Comparison of ENCODE assay signal across 8 cellular contexts in the genomic region with DNA sequence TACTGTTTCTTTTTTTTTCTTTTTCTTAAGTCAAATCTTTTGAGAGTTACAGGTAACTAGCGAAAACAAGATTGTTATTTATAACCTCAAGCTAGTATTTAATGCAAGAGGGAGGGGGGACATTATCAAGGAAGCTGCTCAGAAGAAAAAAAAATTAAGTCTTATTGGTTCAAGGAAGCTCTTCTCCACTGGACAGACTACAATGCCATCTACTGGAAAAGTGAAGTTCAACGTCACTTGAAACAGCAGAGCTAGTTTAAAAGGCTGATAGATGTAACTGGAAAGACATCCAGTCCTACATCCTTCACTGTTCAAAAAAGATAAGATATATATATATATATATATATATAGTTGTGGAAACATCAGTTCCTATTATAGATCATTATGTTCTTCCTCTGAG.
A peak's percentile ranks its signal among the peaks of the same experiment; 100 is the strongest.
DNase-seq lines count a peak whose midpoint lies in the region; ATAC-seq, FAIRE-seq and TF ChIP-seq lines count a peak whose summit lies in the region.

No MANE protein-coding gene starts in this region.

- TF ChIP-seq POLR2A in ovary (IDR thresholded peaks at IDR 0.05), result no peak

- no peak for DNase-seq in D721Med (ENCODE audit: insufficient read length, low spot score)
- peak; percentile 57 for DNase-seq in Jurkat, Clone E6-1 (ENCODE audit: low read depth, low spot score)
- DNase-seq in Panc1 (ENCODE audit: low read depth, low spot score), result peak; percentile 32
- DNase-seq in epithelial cell of prostate (ENCODE audit: low read depth, low spot score), result peak; percentile 31
- DNase-seq in ovary, result no peak
- DNase-seq in activated T-helper 1 cell treated with anti-CD3 and anti-CD28 coated beads, Interleukin-12 subunit alpha, Interleukin-12 subunit beta, Interleukin-2, Interleukin-4 antibody, amounts not matched to agents 30 ng/mL and 10 ng/mL and 1 ng/mL, durations not matched to agents 14 hours and 24 hours and 36 hours (ENCODE audit: low spot score), result no peak
- DNase-seq in activated CD4-positive, alpha-beta T cell treated with anti-CD3 and anti-CD28 coated beads, Interleukin-2, amount 50 U/mL, for 4 hours, result no peak
- no peak for DNase-seq in activated CD8-positive, alpha-beta T cell treated with anti-CD3 and anti-CD28 coated beads for 36 hours

- H3K4me1 ChIP-seq in Panc1 (ENCODE audit: control insufficient read depth, insufficient read depth, low read length) (no peaks in the 10 kb centered on the region), ovary (ENCODE audit: insufficient read depth) (no peaks in the 10 kb centered on the region)

- POLR2A ChIA-PET in Panc1 (lab: Charles Lee), result no interaction called here
- POLR2A ChIA-PET in activated CD8-positive, alpha-beta T cell treated with anti-CD3 and anti-CD28 coated beads for 36 hours (lab: Charles Lee), result no interaction called here

- H3K27ac ChIP-seq in Panc1 (ENCODE audit: low read length) (no peak overlapping the region), epithelial cell of prostate (no peak overlapping the region), ovary (no peak overlapping the region)

- CTCF ChIA-PET in Panc1 (lab: Charles Lee), result interaction anchor here (0.7 to 0.8 kb wide), 2 partner anchors 166 to 593 kb away, joined by 3 read pairs; no protein-coding TSS in a partner anchor
- CTCF ChIA-PET in activated CD8-positive, alpha-beta T cell treated with anti-CD3 and anti-CD28 coated beads for 36 hours (lab: Charles Lee), result interaction anchor here (0.6 to 1.4 kb wide), 5 partner anchors 79 to 1379 kb away, joined by 3 to 5 read pairs (median 3); no protein-coding TSS in a partner anchor

- no peak overlapping the region for H3K27ac Mint-ChIP-seq in activated T-helper 1 cell treated with anti-CD3 and anti-CD28 coated beads, Interleukin-12 subunit alpha, Interleukin-12 subunit beta, Interleukin-2, Interleukin-4 antibody, amounts not matched to agents 30 ng/mL and 10 ng/mL and 1 ng/mL, durations not matched to agents 14 hours and 24 hours and 36 hours
- H3K27ac Mint-ChIP-seq in activated CD8-positive, alpha-beta T cell treated with anti-CD3 and anti-CD28 coated beads for 36 hours, result no peak overlapping the region

- H3K9me3 ChIP-seq in Panc1 (ENCODE audit: control insufficient read depth, insufficient read depth, low read depth, low read length) (no peaks in the 10 kb centered on the region), ovary (no peaks in the 10 kb centered on the region)

- H3K27me3 ChIP-seq in Panc1 (ENCODE audit: control insufficient read depth, insufficient read depth, low read length) (no peaks in the 10 kb centered on the region; the same call in none of the 2 replicates), ovary (no peaks in the 10 kb centered on the region)

- in situ Hi-C loops in Panc1 (cut with HindIII; ENCODE audit: low pct_unique_long_range_greater_than_20kb, low sequenced_read_pairs), result no loop called here

- H3K27me3 Mint-ChIP-seq in activated T-helper 1 cell treated with anti-CD3 and anti-CD28 coated beads, Interleukin-12 subunit alpha, Interleukin-12 subunit beta, Interleukin-2, Interleukin-4 antibody, amounts not matched to agents 30 ng/mL and 10 ng/mL and 1 ng/mL, durations not matched to agents 14 hours and 24 hours and 36 hours (ENCODE audit: insufficient read depth), result no peaks in the 10 kb centered on the region
- H3K27me3 Mint-ChIP-seq in activated CD8-positive, alpha-beta T cell treated with anti-CD3 and anti-CD28 coated beads for 36 hours, result peaks cover 3% of the 10 kb centered on the region

- no peaks in the 10 kb centered on the region for H3K9me3 Mint-ChIP-seq in activated T-helper 1 cell treated with anti-CD3 and anti-CD28 coated beads, Interleukin-12 subunit alpha, Interleukin-12 subunit beta, Interleukin-2, Interleukin-4 antibody, amounts not matched to agents 30 ng/mL and 10 ng/mL and 1 ng/mL, durations not matched to agents 14 hours and 24 hours and 36 hours
- no peaks in the 10 kb centered on the region for H3K9me3 Mint-ChIP-seq in activated CD8-positive, alpha-beta T cell treated with anti-CD3 and anti-CD28 coated beads for 36 hours

- TF ChIP-seq CTCF in D721Med (IDR thresholded peaks at IDR 0.05; ENCODE audit: insufficient read depth, missing control alignments), result peak; percentile 67
- peak; percentile 39; the same call in 1 of the 2 replicates for TF ChIP-seq CTCF in Panc1 (IDR thresholded peaks at IDR 0.05)
- peak in 2 of 3 donors; percentile 11 to 21 for TF ChIP-seq CTCF in ovary (IDR thresholded peaks at IDR 0.05)
- no peak for TF ChIP-seq CTCF in activated CD8-positive, alpha-beta T cell treated with anti-CD3 and anti-CD28 coated beads for 36 hours (IDR thresholded peaks at IDR 0.05)

- H3K4me1 Mint-ChIP-seq in activated T-helper 1 cell treated with anti-CD3 and anti-CD28 coated beads, Interleukin-12 subunit alpha, Interleukin-12 subunit beta, Interleukin-2, Interleukin-4 antibody, amounts not matched to agents 30 ng/mL and 10 ng/mL and 1 ng/mL, durations not matched to agents 14 hours and 24 hours and 36 hours (ENCODE audit: low read depth), result no peaks in the 10 kb centered on the region
- no peaks in the 10 kb centered on the region for H3K4me1 Mint-ChIP-seq in activated CD8-positive, alpha-beta T cell treated with anti-CD3 and anti-CD28 coated beads for 36 hours (ENCODE audit: low read depth)

- no peaks in the 10 kb centered on the region for H3K36me3 Mint-ChIP-seq in activated T-helper 1 cell treated with anti-CD3 and anti-CD28 coated beads, Interleukin-12 subunit alpha, Interleukin-12 subunit beta, Interleukin-2, Interleukin-4 antibody, amounts not matched to agents 30 ng/mL and 10 ng/mL and 1 ng/mL, durations not matched to agents 14 hours and 24 hours and 36 hours (ENCODE audit: low read depth)
- no peaks in the 10 kb centered on the region for H3K36me3 Mint-ChIP-seq in activated CD8-positive, alpha-beta T cell treated with anti-CD3 and anti-CD28 coated beads for 36 hours (ENCODE audit: low read depth)

- no peak overlapping the region for H3K4me3 ChIP-seq in Jurkat, Clone E6-1 (ENCODE audit: low read length)
- no peak overlapping the region for H3K4me3 ChIP-seq in Panc1 (ENCODE audit: low read depth in 2 of 2, low read length in 2 of 2)
- H3K4me3 ChIP-seq in ovary, result no peak overlapping the region

- no peak for TF ChIP-seq EP300 in ovary (IDR thresholded peaks at IDR 0.05)

- intact Hi-C loops in Panc1 (cut with micrococcal nuclease; ENCODE audit: unreplicated experiment), result loop anchor here (5.0 kb wide), 1 partner anchor 311 kb away; no protein-coding TSS in a partner anchor
- intact Hi-C loops in ovary (cut with DNase I), result no loop called here
- intact Hi-C loops in activated T-helper 1 cell treated with anti-CD3 and anti-CD28 coated beads, Interleukin-12 subunit alpha, Interleukin-12 subunit beta, Interleukin-2, Interleukin-4 antibody, amounts not matched to agents 30 ng/mL and 10 ng/mL and 1 ng/mL, durations not matched to agents 14 hours and 24 hours and 36 hours (cut with micrococcal nuclease), result no loop called here
- intact Hi-C loops in activated CD8-positive, alpha-beta T cell treated with anti-CD3 and anti-CD28 coated beads for 36 hours (cut with micrococcal nuclease), result no loop called here

- no peak for ATAC-seq in Panc1
- ATAC-seq in activated CD8-positive, alpha-beta T cell treated with anti-CD3 and anti-CD28 coated beads for 36 hours, result no peak

- BruUV-seq in Panc1 (replicated peaks; lab: Mats Ljungman, UMichigan), result no TSS peak

- 7 to 9% (median 9%) methylated on average over 2 of the region's 2 CpGs for whole genome bisulfite sequencing in ovary, 3 donors

- FAIRE-seq in D721Med (lab: Jason Lieb, UNC), result no peak

- H3K4me3 Mint-ChIP-seq in activated T-helper 1 cell treated with anti-CD3 and anti-CD28 coated beads, Interleukin-12 subunit alpha, Interleukin-12 subunit beta, Interleukin-2, Interleukin-4 antibody, amounts not matched to agents 30 ng/mL and 10 ng/mL and 1 ng/mL, durations not matched to agents 14 hours and 24 hours and 36 hours, result no peak overlapping the region
- no peak overlapping the region for H3K4me3 Mint-ChIP-seq in activated CD8-positive, alpha-beta T cell treated with anti-CD3 and anti-CD28 coated beads for 36 hours

- H3K36me3 ChIP-seq in Panc1 (ENCODE audit: control insufficient read depth, insufficient read depth, low read length) (no peaks in the 10 kb centered on the region), ovary (no peaks in the 10 kb centered on the region)

Comparison
In these comparisons a context has a peak if more than half of its experiments do, and no peak if none do; other contexts are left out.
1. DNase-seq: peak in Jurkat, Clone E6-1 (single experiment), Panc1 (single experiment) and epithelial cell of prostate (single experiment); none in D721Med (single experiment), ovary (0 of 5), activated T-helper 1 cell treated with anti-CD3 and anti-CD28 coated beads, Interleukin-12 subunit alpha, Interleukin-12 subunit beta, Interleukin-2, Interleukin-4 antibody, amounts not matched to agents 30 ng/mL and 10 ng/mL and 1 ng/mL, durations not matched to agents 14 hours and 24 hours and 36 hours (single experiment), activated CD4-positive, alpha-beta T cell treated with anti-CD3 and anti-CD28 coated beads, Interleukin-2, amount 50 U/mL, for 4 hours (0 of 2) and activated CD8-positive, alpha-beta T cell treated with anti-CD3 and anti-CD28 coated beads for 36 hours (single experiment).